In genomic region chr3:131535596-131535995, GRCh38 we compare ENCODE assay signal across 18 cellular contexts. TPM values are rescaled to one million over a fixed set of nuclear protein-coding genes. Genes with fewer than 3 reads are reported as not detected.
A peak's percentile ranks its signal among the peaks of the same experiment; 100 is the strongest.
DNase-seq lines count a peak whose midpoint lies in the region; ATAC-seq and TF ChIP-seq lines count a peak whose summit lies in the region.
"Had no signal": no experiment of that assay in that cellular context is flagged by ENCODE, and none has a peak within 500 bp of the region (broad histone marks: within the 10 kb centered on the region; RNA-seq: fewer than 3 reads in every experiment).

No MANE protein-coding gene starts in this region.

- no peak for TF ChIP-seq CTCF in SK-N-SH (IDR thresholded peaks at IDR 0.05)

- ATAC-seq in SK-N-SH treated with all-trans-retinoic acid at 6 μM for 48 hours (peak; percentile 63; the same call in 2 of the 3 replicates), HG02938 (IDR thresholded peaks at IDR 0.05; ENCODE audit: unreplicated experiment) (no peak)
- ATAC-seq: CD8-positive, alpha-beta T cell; GM12878; heart left ventricle had no signal

- H3K79me2 ChIP-seq in SK-N-SH (ENCODE audit: insufficient read depth): no peaks in the 10 kb centered on the region

- no peak overlapping the region for H3K27ac ChIP-seq in SK-N-SH (ENCODE audit: low read depth in 2 of 2, low read length in 1 of 2)
- H3K27ac ChIP-seq in epithelial cell of prostate: peak overlapping the region; percentile 34
- H3K27ac ChIP-seq: colonic mucosa, heart left ventricle, stomach, uterus had no signal

- 6% methylated on average over 2 of the region's 2 CpGs for WGBS in SK-N-SH (ENCODE audit: low lambda C conversion rate)

- DNase-seq in SK-N-SH: no peak
- DNase-seq in NCI-H526 treated with DMSO at 0.1 percent for 48 hours (lab: John Stamatoyannopoulos, UW): peak; percentile 11
- DNase-seq in epithelial cell of prostate (ENCODE audit: low read depth, low spot score): peak; percentile 73
- no peak for DNase-seq in SKM-1 treated with dmso at 0.1 percent for 144 hours (lab: John Stamatoyannopoulos, UW; ENCODE audit: unreplicated experiment)
- DNase-seq in HuH-7 (ENCODE audit: low spot score): no peak
- DNase-seq: activated B cell treated with CpG ODN at 0.5 μM for 24 hours; CD8-positive, alpha-beta T cell; colonic mucosa; heart left ventricle; islet precursor cell; NCI-H1930; stimulated activated CD4-positive, alpha-beta T cell treated with anti-CD3 and anti-CD28 coated beads, Interleukin-15, amount 100 ng/mL, for 24 hours; stomach; uterus had no signal

- no peaks in the 10 kb centered on the region for H3K27me3 ChIP-seq in SK-N-SH (ENCODE audit: insufficient read depth)
- no peaks in the 10 kb centered on the region for H3K27me3 ChIP-seq in skeletal muscle satellite cell (ENCODE audit: control insufficient read depth, insufficient read depth, low read length)
- H3K27me3 ChIP-seq: colonic mucosa, heart left ventricle, stomach, uterus had no signal

- CTCF ChIA-PET in SK-N-SH (lab: Yijun Ruan, JAX): no interaction called here

- H3F3A ChIP-seq in SK-N-SH (replicated peaks; ENCODE audit: insufficient read depth): no peaks in the 10 kb centered on the region

- H3K9ac ChIP-seq in SK-N-SH (no peak overlapping the region), skeletal muscle satellite cell (ENCODE audit: low read depth, low read length) (peak overlapping the region; percentile 32)

- H3K4me3 ChIP-seq in SK-N-SH (ENCODE audit: low read depth in 2 of 2, low read length in 1 of 2): no peak overlapping the region
- H3K4me3 ChIP-seq in skeletal muscle satellite cell (ENCODE audit: low read length): peak overlapping the region; percentile 13
- H3K4me3 ChIP-seq: colonic mucosa, GM12878, heart left ventricle, stomach, uterus had no signal

- no peak overlapping the region for H2AFZ ChIP-seq in SK-N-SH (ENCODE audit: low read depth)

- no peak for TF ChIP-seq EP300 in SK-N-SH (IDR thresholded peaks at IDR 0.05; ENCODE audit: borderline replicate concordance in 1 of 2, low read depth in 1 of 2, low read length in 1 of 2)

- H3K36me3 ChIP-seq in SK-N-SH (replicated peaks in 1 of 2; ENCODE audit: control insufficient read depth in 1 of 2, insufficient read depth in 2 of 2, low read length in 1 of 2) (no peaks in the 10 kb centered on the region), skeletal muscle satellite cell (ENCODE audit: insufficient read depth, low read length) (no peaks in the 10 kb centered on the region)
- H3K36me3 ChIP-seq: colonic mucosa, heart left ventricle, stomach, uterus had no signal

- POLR2A ChIA-PET in SK-N-SH (lab: Yijun Ruan, JAX): no interaction called here

- H3K9me2 ChIP-seq in SK-N-SH: no peaks in the 10 kb centered on the region

- no peak overlapping the region for H3K4me2 ChIP-seq in SK-N-SH
- peak overlapping the region; percentile 59 for H3K4me2 ChIP-seq in skeletal muscle satellite cell (ENCODE audit: low read length)

- TF ChIP-seq RAD21 in SK-N-SH (IDR thresholded peaks at IDR 0.05; ENCODE audit: low read length): no peak

- H4K20me1 ChIP-seq in SK-N-SH (ENCODE audit: insufficient read depth): no peaks in the 10 kb centered on the region

- H3K9me3 ChIP-seq in SK-N-SH: no peaks in the 10 kb centered on the region
- H3K9me3 ChIP-seq in skeletal muscle satellite cell (replicated peaks; ENCODE audit: low read length): no peaks in the 10 kb centered on the region
- H3K9me3 ChIP-seq: colonic mucosa, stomach, uterus had no signal

- H3K4me1 ChIP-seq in SK-N-SH (ENCODE audit: control insufficient read depth in 1 of 2, insufficient read depth in 2 of 2, low read depth in 1 of 2, low read length in 1 of 2): peaks cover 0 to 2% of the 10 kb centered on the region in 2 experiments; a peak in 1 of 4 replicates
- H3K4me1 ChIP-seq in skeletal muscle satellite cell (ENCODE audit: control insufficient read depth, insufficient read depth, low read length): peaks cover 9% of the 10 kb centered on the region
- H3K4me1 ChIP-seq: colonic mucosa, heart left ventricle, stomach, uterus had no signal

TF ChIP-seq in SK-N-SH treated with all-trans-retinoic acid at 6 μM for 48 hours, 23 proteins besides CTCF, POLR2A, EP300 and RAD21 (continues in another document):
- TF ChIP-seq TCF4 (CRISPR knock-in tag; IDR thresholded peaks at IDR 0.05; ENCODE audit: borderline replicate concordance): no peak
- TF ChIP-seq CSDC2 (CRISPR knock-in tag; IDR thresholded peaks at IDR 0.05): no peak
- TF ChIP-seq PATZ1 (CRISPR knock-in tag; IDR thresholded peaks at IDR 0.05; ENCODE audit: borderline replicate concordance): no peak
- TF ChIP-seq ZNF70 (CRISPR knock-in tag; IDR thresholded peaks at IDR 0.05): no peak
- no peak for TF ChIP-seq BACH2 (CRISPR knock-in tag; IDR thresholded peaks at IDR 0.05; ENCODE audit: borderline replicate concordance)
- no peak for TF ChIP-seq ZNF8 (CRISPR knock-in tag; IDR thresholded peaks at IDR 0.05)
- no peak for TF ChIP-seq ARNTL (CRISPR knock-in tag; IDR thresholded peaks at IDR 0.05; ENCODE audit: borderline replicate concordance, low read depth)
- TF ChIP-seq ZNF565 (CRISPR knock-in tag; conservative IDR thresholded peaks at IDR 0.05; ENCODE audit: low read depth): no peak
- TF ChIP-seq GLIS3 (CRISPR knock-in tag; IDR thresholded peaks at IDR 0.05): no peak
- TF ChIP-seq ZC3H10 (CRISPR knock-in tag; IDR thresholded peaks at IDR 0.05): no peak

TF ChIP-seq in SK-N-SH, 30 proteins besides CTCF, POLR2A, EP300 and RAD21:
- TF ChIP-seq REST (IDR thresholded peaks at IDR 0.05; ENCODE audit: low read depth, low read length): no peak
- TF ChIP-seq MAX (IDR thresholded peaks at IDR 0.05; ENCODE audit: low read depth): no peak
- TF ChIP-seq ZBTB33 (IDR thresholded peaks at IDR 0.05; ENCODE audit: borderline replicate concordance, low read depth): no peak
- TF ChIP-seq PBX3 (IDR thresholded peaks at IDR 0.05): no peak

RNA-seq across cellular contexts. Expression of gene MRPL3, which starts 32.8 kb away (rescaled TPM):
- 73.7 and 93.0 TPM in 2 replicates for polyA plus RNA-seq in SK-N-SH (2012; rRNA removed)
- polyA plus RNA-seq in SK-N-SH (2012; cell fraction: cytosol; rRNA removed): 107 and 140 TPM in 2 replicates
- polyA plus RNA-seq in SK-N-SH (2012; cell fraction: nucleus; rRNA removed): 36.8 and 56.3 TPM in 2 replicates
- total RNA-seq in skeletal muscle satellite cell (2012; rRNA removed): 154 and 166 TPM in 2 replicates

Comparison
In these comparisons a context has a peak if more than half of its experiments do, and no peak if none do; other contexts are left out.
1. DNase-seq: peak in NCI-H526 treated with DMSO at 0.1 percent for 48 hours (single experiment) and epithelial cell of prostate (single experiment); none in SK-N-SH (single experiment), SKM-1 treated with dmso at 0.1 percent for 144 hours (single experiment) and HuH-7 (single experiment).